Comparison of ENCODE assay signal across 19 cellular contexts in the genomic region with DNA sequence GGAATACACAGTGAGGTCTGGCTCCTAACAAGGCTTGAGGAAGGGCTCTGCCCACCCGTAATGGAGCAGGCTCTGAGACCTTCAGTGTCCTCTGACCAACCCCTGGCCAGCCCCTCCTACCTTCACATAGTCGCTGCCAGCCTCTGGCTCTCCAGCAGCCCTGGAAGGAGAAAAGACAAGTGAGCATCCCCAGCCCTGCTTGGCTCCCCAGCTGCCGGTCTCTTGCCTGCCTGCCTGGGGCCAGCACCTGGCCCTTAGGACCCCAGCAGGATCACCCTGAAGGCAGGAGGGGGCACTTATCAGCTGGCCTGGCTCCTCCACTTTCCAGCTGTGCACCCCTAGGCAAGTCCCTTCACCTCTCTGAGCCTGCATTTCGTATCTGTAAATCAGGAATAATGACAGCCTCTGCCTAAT. TPM values are rescaled to one million over a fixed set of nuclear protein-coding genes. Genes with fewer than 3 reads are reported as not detected.
DNase-seq lines count a peak whose midpoint lies in the region; ATAC-seq and TF ChIP-seq lines count a peak whose summit lies in the region.
"Had no signal": no experiment of that assay in that cellular context is flagged by ENCODE, and none has a peak within 500 bp of the region (broad histone marks: within the 10 kb centered on the region; RNA-seq: fewer than 3 reads in every experiment).

No MANE protein-coding gene starts in this region.

- H3K4me1 ChIP-seq in effector memory CD4-positive, alpha-beta T cell (ENCODE audit: control insufficient read depth, insufficient read depth, low read length, poor library complexity, severe bottlenecking): peaks cover 13% of the 10 kb centered on the region
- H3K4me1 ChIP-seq in lower lobe of right lung: peaks cover 44% of the 10 kb centered on the region
- peaks cover 0 to 14% (median 11%) of the 10 kb centered on the region in 4 donors for H3K4me1 ChIP-seq in stomach

- TF ChIP-seq POLR2A in stomach (IDR thresholded peaks at IDR 0.05): no peak

- H3K27ac ChIP-seq in effector memory CD4-positive, alpha-beta T cell (ENCODE audit: insufficient read depth, low read length, poor library complexity, severe bottlenecking): peak overlapping the region; percentile 32
- H3K27ac ChIP-seq in lower lobe of right lung (peak overlapping the region; percentile 89), stomach (peak overlapping the region in 4 of 5 donors; percentile 42 to 68 (median 62))

- intact Hi-C loops in lower lobe of right lung (cut with DNase I): no loop called here
- intact Hi-C loops in stomach (cut with DNase I; ENCODE audit: low total_unique reads): no loop called here

- TF ChIP-seq CTCF in lower lobe of right lung (IDR thresholded peaks at IDR 0.05) (no peak), stomach (IDR thresholded peaks at IDR 0.05) (no peak)

- H3K4me3 ChIP-seq in effector memory CD4-positive, alpha-beta T cell (ENCODE audit: insufficient read depth, low read depth, low read length, poor library complexity, severe bottlenecking): no peak overlapping the region
- peak overlapping the region; percentile 51 for H3K4me3 ChIP-seq in lower lobe of right lung
- peak overlapping the region in 1 of 4 donors; percentile 10 for H3K4me3 ChIP-seq in stomach

- H3K27me3 ChIP-seq in effector memory CD4-positive, alpha-beta T cell (replicated peaks; ENCODE audit: control insufficient read depth, insufficient read depth, low read length, poor library complexity, severe bottlenecking): no peaks in the 10 kb centered on the region
- H3K27me3 ChIP-seq in lower lobe of right lung (ENCODE audit: low read depth) (no peaks in the 10 kb centered on the region), stomach (peaks cover 0 to 46% (median 0%) of the 10 kb centered on the region in 3 donors)

- peaks cover 40% of the 10 kb centered on the region for H3K36me3 ChIP-seq in effector memory CD4-positive, alpha-beta T cell (ENCODE audit: control insufficient read depth, insufficient read depth, low read length)
- H3K36me3 ChIP-seq in lower lobe of right lung (peaks cover 35% of the 10 kb centered on the region), stomach (no peaks in the 10 kb centered on the region)

- ATAC-seq in lower lobe of right lung (no peak), GM21723 (IDR thresholded peaks at IDR 0.05; ENCODE audit: unreplicated experiment) (no peak), GM19324 (IDR thresholded peaks at IDR 0.05; ENCODE audit: low FRiP score, unreplicated experiment) (no peak)

- WGBS in stomach, 5 donors: 42 to 49% (median 46%) methylated on average over 1 to 4 of the region's 4 CpGs

- DNase-seq in NCI-H2171 treated with DMSO at 0.1 percent for 48 hours (lab: John Stamatoyannopoulos, UW) (peak; percentile 36), NCI-H2171 (lab: John Stamatoyannopoulos, UW) (no peak), lower lobe of right lung (no peak), stomach (no peak)
- no peak for DNase-seq in effector memory CD4-positive, alpha-beta T cell
- DNase-seq in stimulated activated CD4-positive, alpha-beta T cell treated with anti-CD3 and anti-CD28 coated beads, Interleukin-2, amount 100 ng/mL, for 24 hours: no peak
- DNase-seq: 8988T; activated CD4-positive, alpha-beta T cell treated with anti-CD3 and anti-CD28 coated beads, Interleukin-2, amount 50 U/mL, for 48 hours; activated T-cell treated with anti-CD3 and anti-CD28 coated beads, Interleukin-2, amount 50 U/mL, for 48 hours; central memory CD4-positive, alpha-beta T cell; NCI-H1436; posterior cingulate gyrus had no signal

- H3K9me3 ChIP-seq in effector memory CD4-positive, alpha-beta T cell (ENCODE audit: control insufficient read depth, low read length): no peaks in the 10 kb centered on the region
- H3K9me3 ChIP-seq in lower lobe of right lung (no peaks in the 10 kb centered on the region), stomach (no peaks in the 10 kb centered on the region)

- no peak for TF ChIP-seq EP300 in stomach (IDR thresholded peaks at IDR 0.05)

RNA-seq across cellular contexts. Expression of a gene that starts 17.0 kb away (rescaled TPM):
- total RNA-seq in lower lobe of right lung: 59.4 TPM
- total RNA-seq in stomach: 10 to 100 TPM in 1 of 5 donors, 1 to 10 TPM in 2, not detected in 2; 1.8 to 38.1 (median 5.1) TPM
- polyA plus RNA-seq in stomach: 1 to 10 TPM; 3.5 to 4.7 (median 4.3) TPM

RNA-seq across cellular contexts. Expression of a gene that starts 24.3 kb away (rescaled TPM):
- total RNA-seq in lower lobe of right lung (96.2 TPM), stomach (100 to 1,000 TPM in 1 of 5 donors, 10 to 100 TPM in 4; 42.8 to 114 (median 92.7) TPM)
- 10 to 100 TPM; 25.3 to 34.7 (median 34.4) TPM for polyA plus RNA-seq in stomach

RNA-seq across cellular contexts. Expression of a gene that starts 26.4 kb away (rescaled TPM):
- total RNA-seq in lower lobe of right lung: 16.5 TPM
- 10 to 100 TPM in 3 of 5 donors, 1 to 10 TPM in 2; 5.0 to 87.8 (median 14.6) TPM for total RNA-seq in stomach
- 10 to 100 TPM in 1 of 3 donors, 1 to 10 TPM in 2; 6.1 to 12.4 (median 9.7) TPM for polyA plus RNA-seq in stomach

RNA-seq across cellular contexts. Expression of a gene that starts 41.2 kb away (rescaled TPM):
- total RNA-seq in lower lobe of right lung (55.4 TPM), stomach (100 to 1,000 TPM in 2 of 5 donors, 10 to 100 TPM in 3; 67.0 to 235 (median 97.1) TPM)
- polyA plus RNA-seq in stomach: 10 to 100 TPM; 29.1 to 42.7 (median 30.2) TPM

RNA-seq across cellular contexts. Expression of a gene that starts 45.6 kb away (rescaled TPM):
- 1.3 TPM for total RNA-seq in lower lobe of right lung
- total RNA-seq in stomach: not detected
- polyA plus RNA-seq in stomach: under 1 TPM in 2 of 3 donors, not detected in 1; 0.08 to 0.12 TPM
- total RNA-seq: glomerular endothelial cell, kidney epithelial cell, NCI-H460, OCI-LY7, temporal lobe had no signal

Comparison
In these comparisons a context has a peak if more than half of its experiments do, and no peak if none do; other contexts are left out.
1. H3K27ac ChIP-seq: peak in every context shown above with its lines; median percentile 89 in lower lobe of right lung; 62 in stomach; 32 in effector memory CD4-positive, alpha-beta T cell.